In the genomic region with DNA sequence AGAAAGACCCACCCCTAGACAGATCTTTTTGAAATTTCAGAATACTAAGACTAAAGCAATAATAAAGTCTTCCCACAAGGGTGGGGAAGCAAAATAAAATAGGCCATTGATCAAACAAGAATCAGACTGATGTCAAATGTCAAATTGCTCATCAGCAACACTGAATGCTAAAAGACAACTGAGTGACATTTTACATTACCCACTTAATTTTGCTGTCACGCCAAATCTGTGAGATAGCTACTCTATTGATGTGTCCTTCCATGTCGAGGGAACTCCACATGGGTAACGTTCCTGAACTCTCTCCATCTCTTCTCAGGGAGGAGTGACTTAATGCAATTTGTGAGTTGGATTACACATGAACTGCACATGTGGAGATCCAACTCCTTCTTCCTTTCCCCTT, we compare ENCODE assay signal across 28 cellular contexts.
"Had no signal": no experiment of that assay in that cellular context is flagged by ENCODE, and none has a peak within 500 bp of the region (broad histone marks: within the 10 kb centered on the region; RNA-seq: fewer than 3 reads in every experiment).

No MANE protein-coding gene starts in this region.

- H3K4me1 ChIP-seq: pancreas, prostate gland, right lobe of liver, sigmoid colon, stomach, thyroid gland, tibial nerve, upper lobe of left lung, vagina had no signal

- H3K4me3 Mint-ChIP-seq: naive thymus-derived CD4-positive, alpha-beta T cell; natural killer cell; nephron; neural crest cell; stimulated activated effector memory CD8-positive, alpha-beta T cell treated with anti-CD3 and anti-CD28 coated beads, Interleukin-12 subunit alpha, Interleukin-12 subunit beta, amount 100 ng/mL, for 72 hours; stimulated activated naive B cell treated with anti-CD40 and anti-IgM and Interleukin-4, amounts not matched to agents 10 μg/mL and 1 μg/mL and 100 μg/mL, for 72 hours; stimulated activated naive CD8-positive, alpha-beta T cell treated with anti-CD3 and anti-CD28 coated beads, Interleukin-15, Interleukin-2, amounts not matched to agents 100 ng/mL and 50 ng/mL, for 24 hours had no signal

- H3K27me3 Mint-ChIP-seq: stimulated activated naive CD8-positive, alpha-beta T cell treated with anti-CD3 and anti-CD28 coated beads, Interleukin-15, Interleukin-2, amounts not matched to agents 100 ng/mL and 50 ng/mL, for 24 hours had no signal

- H3K4me3 ChIP-seq: pancreas, prostate gland, right lobe of liver, sigmoid colon, stomach, thoracic aorta, thyroid gland, tibial nerve, upper lobe of left lung, vagina had no signal

- H3K27ac ChIP-seq: neutrophil, pancreas, prostate gland, right lobe of liver, sigmoid colon, stomach, thoracic aorta, thyroid gland, tibial nerve, upper lobe of left lung, vagina had no signal

- H3K4me1 Mint-ChIP-seq: natural killer cell; nephron; stimulated activated effector memory CD8-positive, alpha-beta T cell treated with anti-CD3 and anti-CD28 coated beads, Interleukin-12 subunit alpha, Interleukin-12 subunit beta, amount 100 ng/mL, for 72 hours; stimulated activated naive B cell treated with anti-CD40 and anti-IgM and Interleukin-4, amounts not matched to agents 10 μg/mL and 1 μg/mL and 100 μg/mL, for 72 hours had no signal

- H3K36me3 ChIP-seq: neutrophil, pancreas, prostate gland, right lobe of liver, sigmoid colon, stomach, thoracic aorta, thyroid gland, tibial nerve, upper lobe of left lung, vagina had no signal

- H3K27ac Mint-ChIP-seq: naive thymus-derived CD4-positive, alpha-beta T cell; natural killer cell; nephron; stimulated activated effector memory CD8-positive, alpha-beta T cell treated with anti-CD3 and anti-CD28 coated beads, Interleukin-12 subunit alpha, Interleukin-12 subunit beta, amount 100 ng/mL, for 72 hours; stimulated activated naive B cell treated with anti-CD40 and anti-IgM and Interleukin-4, amounts not matched to agents 10 μg/mL and 1 μg/mL and 100 μg/mL, for 72 hours; stimulated activated naive CD8-positive, alpha-beta T cell treated with anti-CD3 and anti-CD28 coated beads, Interleukin-15, Interleukin-2, amounts not matched to agents 100 ng/mL and 50 ng/mL, for 24 hours had no signal

- H3K27me3 ChIP-seq: neutrophil, pancreas, right lobe of liver, sigmoid colon, stomach, thyroid gland, tibial nerve, upper lobe of left lung, vagina had no signal

- H3K9me3 Mint-ChIP-seq: nephron; neural crest cell; stimulated activated naive B cell treated with anti-CD40 and anti-IgM and Interleukin-4, amounts not matched to agents 10 μg/mL and 1 μg/mL and 100 μg/mL, for 72 hours; stimulated activated naive CD8-positive, alpha-beta T cell treated with anti-CD3 and anti-CD28 coated beads, Interleukin-15, Interleukin-2, amounts not matched to agents 100 ng/mL and 50 ng/mL, for 24 hours had no signal

- H3K36me3 Mint-ChIP-seq: naive thymus-derived CD4-positive, alpha-beta T cell; natural killer cell; stimulated activated effector memory CD8-positive, alpha-beta T cell treated with anti-CD3 and anti-CD28 coated beads, Interleukin-12 subunit alpha, Interleukin-12 subunit beta, amount 100 ng/mL, for 72 hours; stimulated activated naive B cell treated with anti-CD40 and anti-IgM and Interleukin-4, amounts not matched to agents 10 μg/mL and 1 μg/mL and 100 μg/mL, for 72 hours had no signal

- ATAC-seq: naive thymus-derived CD4-positive, alpha-beta T cell; natural killer cell; pancreas; right cardiac atrium; right lobe of liver; stimulated activated effector memory CD8-positive, alpha-beta T cell treated with anti-CD3 and anti-CD28 coated beads, Interleukin-12 subunit alpha, Interleukin-12 subunit beta, amount 100 ng/mL, for 72 hours; stimulated activated naive B cell treated with anti-CD40 and anti-IgM and Interleukin-4, amounts not matched to agents 10 μg/mL and 1 μg/mL and 100 μg/mL, for 72 hours had no signal

- FAIRE-seq: pancreas, small intestine, urothelium cell line had no signal

- DNase-seq: naive thymus-derived CD4-positive, alpha-beta T cell; natural killer cell; nucleus accumbens; pancreas; right cardiac atrium; right lobe of liver; sigmoid colon; small intestine; stimulated activated CD4-positive, alpha-beta T cell treated with anti-CD3 and anti-CD28 coated beads, Interleukin-15, amount 100 ng/mL, for 24 hours; stimulated activated CD4-positive, alpha-beta T cell treated with anti-CD3 and anti-CD28 coated beads, Interleukin-2, amount 100 ng/mL, for 24 hours; stimulated activated CD4-positive, alpha-beta T cell treated with anti-CD3 and anti-CD28 coated beads, Interleukin-2, amount 100 ng/mL, for 48 hours; stimulated activated CD4-positive, alpha-beta T cell treated with anti-CD3 and anti-CD28 coated beads, Interleukin-4, amount 100 ng/mL, for 24 hours; stimulated activated naive B cell treated with anti-CD40 and anti-IgM and Interleukin-4, amounts not matched to agents 10 μg/mL and 1 μg/mL and 100 μg/mL, for 72 hours; stimulated activated naive CD4-positive, alpha-beta T cell treated with Interleukin-2 at 50 U/mL for 16 hours; stomach; thyroid gland; trophoblast cell; upper lobe of left lung had no signal

- H3K9me3 ChIP-seq: neutrophil, pancreas, prostate gland, right lobe of liver, sigmoid colon, stomach, thoracic aorta, thyroid gland, tibial nerve, upper lobe of left lung, vagina had no signal
